In the genomic region with DNA sequence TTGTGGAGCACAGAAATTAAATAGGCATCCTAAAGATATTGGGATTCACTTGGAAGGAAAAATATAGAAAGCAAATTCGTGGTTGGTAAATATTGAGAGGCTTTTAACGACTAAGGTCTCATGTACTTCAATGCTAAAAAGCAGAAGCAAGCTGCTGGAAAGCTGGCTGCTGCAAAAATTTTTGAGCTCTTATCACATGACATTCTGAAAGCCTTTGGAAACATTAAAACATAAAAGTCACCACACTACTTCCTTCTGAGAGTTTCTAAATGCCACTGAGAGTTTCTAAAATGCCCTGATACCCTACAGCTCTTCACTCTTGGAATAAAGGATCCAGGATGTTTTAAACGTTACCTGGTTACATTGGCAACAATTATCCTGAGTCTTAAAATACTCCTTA, we compare ENCODE assay signal across 10 cellular contexts. TPM values are rescaled to one million over a fixed set of nuclear protein-coding genes. Genes with fewer than 3 reads are reported as not detected.
DNase-seq lines count a peak whose midpoint lies in the region; TF ChIP-seq lines count a peak whose summit lies in the region.
"Had no signal": no experiment of that assay in that cellular context is flagged by ENCODE, and none has a peak within 500 bp of the region (broad histone marks: within the 10 kb centered on the region; RNA-seq: fewer than 3 reads in every experiment).

No MANE protein-coding gene starts in this region.

- no peaks in the 10 kb centered on the region for H3K36me3 ChIP-seq in suprapubic skin
- H3K36me3 ChIP-seq in testis (ENCODE audit: low read depth, missing control alignments) = no peaks in the 10 kb centered on the region

- WGBS in suprapubic skin = 44% methylated on average over 3 of the region's 3 CpGs
- 29 to 37% methylated on average over 3 of the region's 3 CpGs for WGBS in testis, 2 donors

- no peak for TF ChIP-seq CTCF in fibroblast of the aortic adventitia (IDR thresholded peaks at IDR 0.05; ENCODE audit: insufficient read depth, low read length)
- no peak for TF ChIP-seq CTCF in suprapubic skin (IDR thresholded peaks at IDR 0.05)
- TF ChIP-seq CTCF in testis (IDR thresholded peaks at IDR 0.05) = no peak

- H3K27ac ChIP-seq in suprapubic skin = peak overlapping the region; percentile 64
- peak overlapping the region in 1 of 2 donors; percentile 64 for H3K27ac ChIP-seq in testis
- H3K27ac ChIP-seq: 22Rv1, VCaP had no signal

- H3K4me1 ChIP-seq in suprapubic skin = peaks cover 21% of the 10 kb centered on the region
- H3K4me1 ChIP-seq in testis = peaks cover 5% of the 10 kb centered on the region

- H3K27me3 ChIP-seq in suprapubic skin = no peaks in the 10 kb centered on the region
- H3K27me3 ChIP-seq in testis = no peaks in the 10 kb centered on the region

- peak; percentile 4 for DNase-seq in DMS53 (lab: John Stamatoyannopoulos, UW)
- no peak for DNase-seq in DMS53 treated with DMSO at 0.1 percent for 48 hours (lab: John Stamatoyannopoulos, UW; ENCODE audit: unreplicated experiment)
- peak; percentile 26 for DNase-seq in NCI-H128 (lab: John Stamatoyannopoulos, UW; ENCODE audit: unreplicated experiment)
- peak; percentile 58 for DNase-seq in fibroblast of the aortic adventitia (ENCODE audit: low read depth)
- DNase-seq in suprapubic skin (ENCODE audit: low spot score in 2 of 2) = no peak
- no peak for DNase-seq in NCI-H748 treated with DMSO at 0.1 percent for 48 hours (lab: John Stamatoyannopoulos, UW)
- no peak for DNase-seq in T-helper 1 cell
- DNase-seq in testis = no peak

- intact Hi-C loops in testis (cut with DNase I; ENCODE audit: low total_unique reads) = no loop called here

- TF ChIP-seq EP300 in suprapubic skin (IDR thresholded peaks at IDR 0.05) = no peak

- TF ChIP-seq POLR2A in suprapubic skin (IDR thresholded peaks at IDR 0.05) (no peak), testis (IDR thresholded peaks at IDR 0.05) (no peak)

- no peaks in the 10 kb centered on the region for H3K9me3 ChIP-seq in suprapubic skin
- H3K9me3 ChIP-seq in testis = no peaks in the 10 kb centered on the region

- H3K4me3 ChIP-seq in fibroblast of the aortic adventitia (ENCODE audit: low read depth, low read length) (no peak overlapping the region), suprapubic skin (no peak overlapping the region), testis (no peak overlapping the region)

RNA-seq across cellular contexts. Expression of a gene that starts 39.0 kb away (rescaled TPM):
- total RNA-seq in fibroblast of the aortic adventitia (ENCODE audit: low replicate concordance) (63.9 and 70.3 TPM in 2 replicates), suprapubic skin (10 to 100 TPM; 16.8 to 43.8 (median 25.2) TPM), testis (10 to 100 TPM; 65.9 to 73.6 TPM)
- 33.0 TPM for polyA plus RNA-seq in testis (ENCODE audit: insufficient read depth, low read depth, low replicate concordance)

Comparison
In these comparisons a context has a peak if more than half of its experiments do, and no peak if none do; other contexts are left out.
1. DNase-seq: peak in DMS53 (single experiment), NCI-H128 (single experiment) and fibroblast of the aortic adventitia (single experiment); none in DMS53 treated with DMSO at 0.1 percent for 48 hours (single experiment), suprapubic skin (0 of 2), NCI-H748 treated with DMSO at 0.1 percent for 48 hours (single experiment), T-helper 1 cell (0 of 5) and testis (single experiment).